ENCODE assay signal across 15 cellular contexts in genomic region chr6:168318579-168319278, GRCh38. TPM values are rescaled to one million over a fixed set of nuclear protein-coding genes. Genes with fewer than 3 reads are reported as not detected.
DNase-seq lines count a peak whose midpoint lies in the region; ATAC-seq and TF ChIP-seq lines count a peak whose summit lies in the region.
"Had no signal": no experiment of that assay in that cellular context is flagged by ENCODE, and none has a peak within 500 bp of the region (broad histone marks: within the 10 kb centered on the region; RNA-seq: fewer than 3 reads in every experiment).

No MANE protein-coding gene starts in this region.

- H3K4ac ChIP-seq in mesendoderm (ENCODE audit: low read depth, low read length) = no peak overlapping the region

- H3K18ac ChIP-seq in mesendoderm (ENCODE audit: low read length) = no peak overlapping the region

- H3K27me3 Mint-ChIP-seq in activated CD4-positive, alpha-beta T cell treated with anti-CD3 and anti-CD28 coated beads for 36 hours = peaks cover 57% of the 10 kb centered on the region

- H3K36me3 ChIP-seq in esophagus muscularis mucosa = no peaks in the 10 kb centered on the region
- H3K36me3 ChIP-seq in mesendoderm (ENCODE audit: control insufficient read depth, insufficient read depth, low read length) = no peaks in the 10 kb centered on the region
- H3K36me3 ChIP-seq in stomach = no peaks in the 10 kb centered on the region

- H2BK120ac ChIP-seq in mesendoderm (ENCODE audit: low read depth, low read length) = no peak overlapping the region

- peak overlapping the region; percentile 67 for H3K4me2 ChIP-seq in mesendoderm (ENCODE audit: low read length)

- WGBS in esophagus muscularis mucosa = 56% methylated on average over 14 of the region's 33 CpGs
- WGBS in mesendoderm (ENCODE audit: extremely low coverage, insufficient coverage, low lambda C conversion rate) = no CpG with 5 or more reads among the region's 33 CpGs
- 18 to 38% (median 27%) methylated on average over 18 to 33 of the region's 33 CpGs for WGBS in stomach, 5 donors

- no peaks in the 10 kb centered on the region for H3K36me3 Mint-ChIP-seq in activated CD4-positive, alpha-beta T cell treated with anti-CD3 and anti-CD28 coated beads for 36 hours (ENCODE audit: low read depth)
- H3K36me3 Mint-ChIP-seq: CD14-positive monocyte had no signal

- H3K4me3 ChIP-seq in esophagus muscularis mucosa (peak overlapping the region; percentile 40 to 56 (median 42)), mesendoderm (ENCODE audit: low read length) (no peak overlapping the region), stomach (peak overlapping the region; percentile 48 to 55 (median 50))
- H3K4me3 ChIP-seq: K562 had no signal

- H2BK15ac ChIP-seq in mesendoderm (replicated peaks; ENCODE audit: low read depth) = no peak overlapping the region

- no peak overlapping the region for H2AK5ac ChIP-seq in mesendoderm (ENCODE audit: low read length)

- no peak overlapping the region for H4K8ac ChIP-seq in mesendoderm (ENCODE audit: low read depth, low read length)

- TF ChIP-seq EP300 in esophagus muscularis mucosa (IDR thresholded peaks at IDR 0.05) (no peak), stomach (IDR thresholded peaks at IDR 0.05) (no peak)

- no peaks in the 10 kb centered on the region for H3K79me2 ChIP-seq in mesendoderm (ENCODE audit: control insufficient read depth, insufficient read depth, low read length)

- H3K27ac Mint-ChIP-seq in activated CD4-positive, alpha-beta T cell treated with anti-CD3 and anti-CD28 coated beads for 36 hours = no peak overlapping the region
- H3K27ac Mint-ChIP-seq: CD14-positive monocyte had no signal

- DNase-seq in esophagus muscularis mucosa (ENCODE audit: extremely low spot score) = no peak
- no peak for DNase-seq in mesendoderm
- DNase-seq in stomach = no peak
- no peak for DNase-seq in effector CD4-positive, alpha-beta T cell
- DNase-seq in NCI-H2171 treated with DMSO at 0.1 percent for 48 hours (lab: John Stamatoyannopoulos, UW) = no peak
- no peak for DNase-seq in activated CD4-positive, alpha-beta T cell treated with anti-CD3 and anti-CD28 coated beads for 36 hours
- no peak for DNase-seq in Ammon's horn (ENCODE audit: low spot score)
- DNase-seq: effector CD8-positive, alpha-beta T cell; midbrain; NCI-H748 treated with DMSO at 0.1 percent for 48 hours; SIG-M5 had no signal

- H3K4me1 ChIP-seq in esophagus muscularis mucosa (peaks cover 0 to 15% (median 6%) of the 10 kb centered on the region in 4 donors), mesendoderm (ENCODE audit: control insufficient read depth, low read depth, low read length) (peaks cover 3% of the 10 kb centered on the region), stomach (peaks cover 0 to 29% (median 13%) of the 10 kb centered on the region in 4 donors)

- no peak overlapping the region for H3K23ac ChIP-seq in mesendoderm (ENCODE audit: low read length)

- no peaks in the 10 kb centered on the region for H3K4me1 Mint-ChIP-seq in activated CD4-positive, alpha-beta T cell treated with anti-CD3 and anti-CD28 coated beads for 36 hours
- H3K4me1 Mint-ChIP-seq: CD14-positive monocyte had no signal

- no peak for ATAC-seq in activated CD4-positive, alpha-beta T cell treated with anti-CD3 and anti-CD28 coated beads for 36 hours
- ATAC-seq: K562 had no signal

- peak overlapping the region; percentile 74 for H3K27ac ChIP-seq in VCaP
- H3K27ac ChIP-seq in esophagus muscularis mucosa (replicated peaks in 1 of 4) = peak overlapping the region in 1 of 4 donors; percentile 40
- H3K27ac ChIP-seq in mesendoderm (ENCODE audit: low read depth, low read length) = no peak overlapping the region
- H3K27ac ChIP-seq in stomach = no peak overlapping the region

- H3K56ac ChIP-seq in mesendoderm (ENCODE audit: low read length) = peak overlapping the region; percentile 67

- H3K4me3 Mint-ChIP-seq in activated CD4-positive, alpha-beta T cell treated with anti-CD3 and anti-CD28 coated beads for 36 hours = no peak overlapping the region

- H3K27me3 ChIP-seq in esophagus muscularis mucosa (peaks cover 0 to 72% (median 7%) of the 10 kb centered on the region in 4 donors), mesendoderm (ENCODE audit: insufficient read depth, low read length, poor library complexity) (peaks cover 8% of the 10 kb centered on the region), stomach (peaks cover 0 to 48% (median 15%) of the 10 kb centered on the region in 3 donors)

- TF ChIP-seq POLR2A in esophagus muscularis mucosa (IDR thresholded peaks at IDR 0.05; ENCODE audit: low read depth) = no peak
- TF ChIP-seq POLR2A in stomach (IDR thresholded peaks at IDR 0.05) = no peak

- peak overlapping the region; percentile 45 for H3K9ac ChIP-seq in mesendoderm (ENCODE audit: low read length)

- H3K9me3 ChIP-seq in esophagus muscularis mucosa = peaks cover 0 to 14% (median 0%) of the 10 kb centered on the region in 4 donors
- peaks cover 0 to 4% (median 1%) of the 10 kb centered on the region in 4 donors for H3K9me3 ChIP-seq in stomach

- intact Hi-C loops in esophagus muscularis mucosa (cut with DNase I) = no loop called here
- intact Hi-C loops in stomach (cut with DNase I; ENCODE audit: low total_unique reads) = no loop called here
- intact Hi-C loops in activated CD4-positive, alpha-beta T cell treated with anti-CD3 and anti-CD28 coated beads for 36 hours (cut with DNase I, micrococcal nuclease) = no loop called here

- H4K5ac ChIP-seq in mesendoderm (ENCODE audit: low read length) = no peak overlapping the region

- H3K9me3 Mint-ChIP-seq in activated CD4-positive, alpha-beta T cell treated with anti-CD3 and anti-CD28 coated beads for 36 hours (ENCODE audit: low read depth) = no peaks in the 10 kb centered on the region

- CTCF ChIA-PET in activated CD4-positive, alpha-beta T cell treated with anti-CD3 and anti-CD28 coated beads for 36 hours (lab: Charles Lee) = no interaction called here

- TF ChIP-seq CTCF in VCaP (conservative IDR thresholded peaks at IDR 0.05) (no peak), esophagus muscularis mucosa (IDR thresholded peaks at IDR 0.05) (no peak), stomach (IDR thresholded peaks at IDR 0.05) (no peak)

- H2BK5ac ChIP-seq in mesendoderm (ENCODE audit: low read length) = no peak overlapping the region

- POLR2A ChIA-PET in activated CD4-positive, alpha-beta T cell treated with anti-CD3 and anti-CD28 coated beads for 36 hours (lab: Charles Lee) = no interaction called here

- H3K79me1 ChIP-seq in mesendoderm (ENCODE audit: low read length) = no peaks in the 10 kb centered on the region

RNA-seq across cellular contexts. Expression of gene DACT2, which starts 0.8 kb away (rescaled TPM):
- total RNA-seq in esophagus muscularis mucosa (1 to 10 TPM in 3 of 4 donors, under 1 TPM in 1; 0.83 to 2.5 (median 1.3) TPM), stomach (1 to 10 TPM in 1 of 5 donors, under 1 TPM in 2, not detected in 2; 0.55 to 4.9 (median 0.87) TPM)
- polyA plus RNA-seq in mesendoderm (2013, experiment 1 of 2) = 0.35 TPM
- polyA plus RNA-seq in mesendoderm (2013, experiment 2 of 2) = 0.55 TPM
- polyA plus RNA-seq in stomach = 1 to 10 TPM in 1 of 3 donors, under 1 TPM in 2; 0.44 to 2.9 (median 0.61) TPM
- total RNA-seq in activated CD4-positive, alpha-beta T cell treated with anti-CD3 and anti-CD28 coated beads for 36 hours = under 1 TPM; 0.39 to 0.50 TPM
- total RNA-seq: glomerular endothelial cell, K562 had no signal
- polyA plus RNA-seq: CD14-positive monocyte, K562 had no signal
